Comparison of ENCODE assay signal across 8 cellular contexts in the genomic region with DNA sequence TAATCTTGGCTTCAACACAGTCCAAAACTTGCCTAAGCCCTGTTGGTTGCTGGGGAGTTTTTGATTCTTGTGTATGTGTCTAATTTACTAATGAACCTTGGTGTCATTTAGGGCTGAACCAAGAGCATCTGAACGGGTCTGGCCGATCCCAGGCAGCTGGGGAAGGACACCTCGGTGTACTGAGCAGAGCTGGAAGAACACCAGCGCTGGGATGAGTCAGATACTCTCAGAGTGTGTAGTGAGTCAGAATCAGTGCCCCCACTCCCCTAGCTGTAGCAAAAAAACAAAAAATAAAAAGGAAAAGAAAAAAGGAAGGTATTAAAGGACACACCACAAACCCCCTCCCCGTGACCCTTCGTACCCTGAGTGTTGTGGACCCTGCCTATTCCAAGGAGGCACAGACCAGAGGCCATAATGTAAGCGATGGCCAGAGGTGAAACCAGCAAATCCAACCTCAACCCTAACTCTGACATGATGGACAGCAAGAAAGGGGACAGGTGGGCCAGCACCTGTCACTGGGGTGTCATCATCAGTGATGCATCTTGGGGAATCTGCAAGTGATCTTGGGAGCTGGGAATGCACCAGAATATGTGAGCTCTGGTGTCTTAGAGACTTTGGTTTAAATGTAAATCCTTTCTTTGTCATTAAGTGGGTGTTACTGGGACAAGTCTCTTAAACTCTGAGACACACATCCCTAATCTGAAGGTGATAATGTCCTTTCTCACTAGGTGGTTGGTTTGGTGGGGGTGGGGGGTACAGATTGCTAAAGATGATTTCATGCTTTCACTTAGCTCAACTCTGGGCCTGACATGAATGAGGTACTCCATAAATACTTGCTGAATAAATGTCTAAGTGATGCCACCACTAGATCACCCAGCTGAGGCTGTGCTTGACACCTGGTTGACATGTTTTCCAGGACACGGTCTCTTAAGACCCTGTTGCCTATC. TPM values are rescaled to one million over a fixed set of nuclear protein-coding genes. Genes with fewer than 3 reads are reported as not detected.
DNase-seq lines count a peak whose midpoint lies in the region; ATAC-seq and TF ChIP-seq lines count a peak whose summit lies in the region.

No MANE protein-coding gene starts in this region.

- H3K27me3 Mint-ChIP-seq in activated T-cell treated with anti-CD3 and anti-CD28 coated beads, Interleukin-2, amount 50 U/mL, for 24 hours: peaks cover 3% of the 10 kb centered on the region

- peak; percentile 33 for DNase-seq in activated T-cell treated with anti-CD3 and anti-CD28 coated beads, Interleukin-2, amount 50 U/mL, for 24 hours
- DNase-seq in heart left ventricle: peak in 4 of 5 donors; percentile 52 to 84 (median 72)
- DNase-seq in stimulated activated CD4-positive, alpha-beta T cell treated with anti-CD3 and anti-CD28 coated beads, Interleukin-4, amount 100 ng/mL, for 24 hours: peak; percentile 20
- no peak for DNase-seq in NCI-H1417 (lab: John Stamatoyannopoulos, UW)
- DNase-seq in DMS153 (lab: John Stamatoyannopoulos, UW): no peak

- no peak for TF ChIP-seq POLR2A in heart left ventricle (IDR thresholded peaks at IDR 0.05)

- no peaks in the 10 kb centered on the region for H3K36me3 ChIP-seq in heart left ventricle

- no peaks in the 10 kb centered on the region for H3K27me3 ChIP-seq in heart left ventricle

- peaks cover 0 to 24% (median 4%) of the 10 kb centered on the region in 12 donors for H3K4me1 ChIP-seq in heart left ventricle

- H3K9me3 ChIP-seq in heart left ventricle: no peaks in the 10 kb centered on the region

- H3K4me3 Mint-ChIP-seq in activated T-cell treated with anti-CD3 and anti-CD28 coated beads, Interleukin-2, amount 50 U/mL, for 24 hours: no peak overlapping the region

- no peaks in the 10 kb centered on the region for H3K9me3 Mint-ChIP-seq in activated T-cell treated with anti-CD3 and anti-CD28 coated beads, Interleukin-2, amount 50 U/mL, for 24 hours

- ATAC-seq in HG02588 (IDR thresholded peaks at IDR 0.05; ENCODE audit: unreplicated experiment): peak; percentile 47
- peak; percentile 76 to 98 (median 94) for ATAC-seq in heart left ventricle
- no peak for ATAC-seq in GM19395 (IDR thresholded peaks at IDR 0.05; ENCODE audit: unreplicated experiment)
- no peak for ATAC-seq in GM21360 (IDR thresholded peaks at IDR 0.05; ENCODE audit: unreplicated experiment)

- no peak for TF ChIP-seq CTCF in heart left ventricle (IDR thresholded peaks at IDR 0.05)

- H3K27ac Mint-ChIP-seq in activated T-cell treated with anti-CD3 and anti-CD28 coated beads, Interleukin-2, amount 50 U/mL, for 24 hours: no peak overlapping the region

- no peaks in the 10 kb centered on the region for H3K36me3 Mint-ChIP-seq in activated T-cell treated with anti-CD3 and anti-CD28 coated beads, Interleukin-2, amount 50 U/mL, for 24 hours (ENCODE audit: low read depth)

- intact Hi-C loops in heart left ventricle (cut with DNase I): no loop called here

- 75 to 80% (median 78%) methylated on average over 8 of the region's 8 CpGs for WGBS in heart left ventricle, 4 donors

- H3K4me1 Mint-ChIP-seq in activated T-cell treated with anti-CD3 and anti-CD28 coated beads, Interleukin-2, amount 50 U/mL, for 24 hours (ENCODE audit: low read depth): peaks cover 14% of the 10 kb centered on the region

- no peak overlapping the region for H3K4me3 ChIP-seq in heart left ventricle

- peak overlapping the region in 1 of 12 donors; percentile 19 for H3K27ac ChIP-seq in heart left ventricle

RNA-seq across cellular contexts. Expression of a gene that starts 34.2 kb away (rescaled TPM):
- 10 to 100 TPM; 23.9 to 42.3 (median 33.2) TPM for total RNA-seq in heart left ventricle
- 10 to 100 TPM in 1 of 2 donors, 1 to 10 TPM in 1; 8.5 to 17.3 TPM for polyA plus RNA-seq in heart left ventricle

Comparison
In these comparisons a context has a peak if more than half of its experiments do, and no peak if none do; other contexts are left out.
1. ATAC-seq: peak in HG02588 (single experiment) and heart left ventricle (4 of 4); none in GM19395 (single experiment) and GM21360 (single experiment).
2. DNase-seq: peak in activated T-cell treated with anti-CD3 and anti-CD28 coated beads, Interleukin-2, amount 50 U/mL, for 24 hours (single experiment), heart left ventricle (4 of 5) and stimulated activated CD4-positive, alpha-beta T cell treated with anti-CD3 and anti-CD28 coated beads, Interleukin-4, amount 100 ng/mL, for 24 hours (single experiment); none in NCI-H1417 (0 of 3) and DMS153 (single experiment).